2 cellular contexts compared by ENCODE assay signal in the genomic region with DNA sequence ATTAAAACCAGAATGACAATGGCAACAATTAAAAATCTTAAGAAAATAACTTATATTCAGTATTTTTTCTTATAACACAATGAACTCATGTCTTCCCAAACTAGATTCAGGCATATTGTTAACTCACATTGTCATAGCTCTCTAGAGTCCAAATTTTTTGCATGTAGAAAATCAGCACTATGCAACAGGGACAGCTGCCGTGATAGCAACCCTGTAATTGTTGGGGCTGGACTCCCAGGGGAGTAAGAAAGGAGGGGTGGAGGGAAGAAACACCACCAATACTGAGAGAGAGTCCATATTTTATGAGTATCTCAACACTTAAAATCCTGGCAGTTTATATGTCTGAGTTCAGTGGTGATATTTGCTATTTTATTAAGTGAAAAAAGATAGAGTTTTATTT.
TF ChIP-seq lines count a peak whose summit lies in the region.

No MANE protein-coding gene starts in this region.

TF ChIP-seq in A549, 52 proteins besides CTCF, POLR2A, EP300 and RAD21:
- TF ChIP-seq REST (IDR thresholded peaks at IDR 0.05) (peak; percentile 71), ZC3H11A (IDR thresholded peaks at IDR 0.05) (no peak), ELK1 (IDR thresholded peaks at IDR 0.05; ENCODE audit: low read depth, low read length) (no peak), CBX2 (IDR thresholded peaks at IDR 0.05; ENCODE audit: borderline replicate concordance, low read depth) (no peak), HMGXB4 (CRISPR knock-in tag; IDR thresholded peaks at IDR 0.05; ENCODE audit: borderline replicate concordance) (no peak), ZFP36 (IDR thresholded peaks at IDR 0.05; ENCODE audit: borderline replicate concordance, partially characterized antibody) (no peak)

TF ChIP-seq in H1, 55 proteins besides CTCF, POLR2A, EP300 and RAD21:
- 0 out of 4 replicates have a peak, but pooled peaks of 1 of the 2 experiments have one; percentile 24 for TF ChIP-seq SIN3A (conservative IDR thresholded peaks at IDR 0.05 in 1 of 2, IDR thresholded peaks at IDR 0.05 in 1 of 2; ENCODE audit: low read depth in 1 of 2, low read length in 2 of 2)
- no peak for TF ChIP-seq KDM1A (IDR thresholded peaks at IDR 0.05; ENCODE audit: borderline replicate concordance, low read length)
TF ChIP-seq in H1: peak in this region for 1.
